12 cellular contexts compared by ENCODE assay signal in the genomic region with DNA sequence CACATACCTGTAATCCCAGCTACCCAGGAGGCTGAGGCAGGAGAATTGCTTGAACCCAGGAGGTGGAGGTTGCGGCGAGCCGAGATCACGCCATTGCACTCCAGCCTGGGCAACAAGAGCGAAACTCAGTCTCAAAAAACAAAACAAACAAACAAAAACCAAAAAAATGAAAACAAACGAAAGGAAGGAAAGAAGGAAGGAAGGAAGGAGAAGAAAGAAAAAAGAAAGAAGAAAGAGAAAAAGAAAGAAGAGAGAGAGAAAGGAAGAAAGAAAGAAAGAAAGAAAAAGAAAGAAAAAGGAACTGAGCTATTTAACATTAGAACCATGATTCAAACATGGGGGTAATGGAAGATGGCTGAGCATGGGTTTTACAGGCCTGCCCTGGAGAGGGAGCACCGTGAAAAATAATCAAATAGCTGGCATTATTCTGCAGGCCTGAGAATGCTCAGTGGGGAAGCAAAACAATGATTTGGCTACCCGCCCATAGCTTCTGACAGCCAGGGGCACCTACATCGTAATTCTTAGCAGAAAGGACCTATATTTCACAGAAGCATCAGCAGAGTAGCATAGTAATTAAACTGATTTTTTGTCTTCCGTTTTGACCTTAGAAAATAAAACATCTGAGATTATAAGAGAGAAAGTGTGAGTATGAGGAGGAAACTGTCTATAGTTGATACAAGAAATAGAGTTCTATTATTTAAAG. TPM values are rescaled to one million over a fixed set of nuclear protein-coding genes. Genes with fewer than 3 reads are reported as not detected.
DNase-seq lines count a peak whose midpoint lies in the region; ATAC-seq and TF ChIP-seq lines count a peak whose summit lies in the region.
"Had no signal": no experiment of that assay in that cellular context is flagged by ENCODE, and none has a peak within 500 bp of the region (broad histone marks: within the 10 kb centered on the region; RNA-seq: fewer than 3 reads in every experiment).

No MANE protein-coding gene starts in this region.

- peaks cover 5% of the 10 kb centered on the region for H3K36me3 Mint-ChIP-seq in activated naive CD8-positive, alpha-beta T cell treated with anti-CD3 and anti-CD28 coated beads, Interleukin-2, amount 50 U/mL, for 24 hours (ENCODE audit: low read depth)

- H3K4ac ChIP-seq in mesendoderm (ENCODE audit: low read depth, low read length): no peak overlapping the region

- CTCF ChIA-PET in AG04450 (lab: Charles Lee): interaction anchor here (0.7 to 2.0 kb wide), 15 partner anchors 9 to 712 kb away, joined by 3 to 7 read pairs (median 4); no protein-coding TSS in a partner anchor

- H3K27ac Mint-ChIP-seq in activated naive CD8-positive, alpha-beta T cell treated with anti-CD3 and anti-CD28 coated beads, Interleukin-2, amount 50 U/mL, for 24 hours: no peak overlapping the region
- H3K27ac Mint-ChIP-seq: T-helper 1 cell treated with Interleukin-12 subunit alpha and Interleukin-12 subunit beta and Interleukin-4 antibody, amounts not matched to agents 30 μg/mL and 1 μg/mL, for 36 hours had no signal

- H3K4me1 ChIP-seq in mesendoderm (ENCODE audit: control insufficient read depth, low read depth, low read length): no peaks in the 10 kb centered on the region

- no peak overlapping the region for H3K9ac ChIP-seq in SK-N-MC (ENCODE audit: insufficient read length)
- no peak overlapping the region for H3K9ac ChIP-seq in mesendoderm (ENCODE audit: low read length)

- no CpG with 5 or more reads among the region's 10 CpGs for WGBS in mesendoderm (ENCODE audit: extremely low coverage, insufficient coverage, low lambda C conversion rate)

- H3K36me3 ChIP-seq in SK-N-MC (ENCODE audit: insufficient read depth, low read length): no peaks in the 10 kb centered on the region
- no peaks in the 10 kb centered on the region for H3K36me3 ChIP-seq in mesendoderm (ENCODE audit: control insufficient read depth, insufficient read depth, low read length)

- no peak overlapping the region for H4K8ac ChIP-seq in mesendoderm (ENCODE audit: low read depth, low read length)

- H2BK120ac ChIP-seq in mesendoderm (ENCODE audit: low read depth, low read length): no peak overlapping the region

- H3K9me3 Mint-ChIP-seq in activated naive CD8-positive, alpha-beta T cell treated with anti-CD3 and anti-CD28 coated beads, Interleukin-2, amount 50 U/mL, for 24 hours: peaks cover 8% of the 10 kb centered on the region

- TF ChIP-seq CTCF in AG04450 (IDR thresholded peaks at IDR 0.05; ENCODE audit: low read depth, low read length) (peak; percentile 30), HFF-Myc (IDR thresholded peaks at IDR 0.05; ENCODE audit: low read depth, low read length, missing control alignments) (peak; percentile 4)

- no peak overlapping the region for H3K18ac ChIP-seq in mesendoderm (ENCODE audit: low read length)

- no peak overlapping the region for H3K4me3 ChIP-seq in AG04450 (ENCODE audit: low read depth, low read length)
- H3K4me3 ChIP-seq in HFF-Myc (replicated peaks; ENCODE audit: low read depth, low read length): no peak overlapping the region
- no peak overlapping the region for H3K4me3 ChIP-seq in SK-N-MC
- no peak overlapping the region for H3K4me3 ChIP-seq in mesendoderm (ENCODE audit: low read length)

- POLR2A ChIA-PET in AG04450 (lab: Yijun Ruan, JAX): interaction anchor here (1.1 kb wide), 1 partner anchor 136 kb away, joined by 3 read pairs; a partner anchor contains a TSS

- H3K4me2 ChIP-seq in mesendoderm (ENCODE audit: low read length): no peak overlapping the region

- no peak overlapping the region for H4K5ac ChIP-seq in mesendoderm (ENCODE audit: low read length)

- DNase-seq in AG04450 (ENCODE audit: low read depth, low spot score): no peak
- no peak for DNase-seq in HFF-Myc (ENCODE audit: extremely low read depth, low read depth)
- DNase-seq in SK-N-MC (ENCODE audit: low read depth, low spot score): no peak
- DNase-seq in left ventricle myocardium superior: no peak
- DNase-seq in mesendoderm: no peak
- DNase-seq in activated naive CD8-positive, alpha-beta T cell treated with anti-CD3 and anti-CD28 coated beads, Interleukin-2, amount 50 U/mL, for 24 hours: no peak
- DNase-seq in activated CD4-positive, CD25-positive, alpha-beta regulatory T cell treated with anti-CD3 and anti-CD28 coated beads, Interleukin-2, amount 50 U/mL, for 72 hours: no peak
- DNase-seq: effector CD4-positive, alpha-beta T cell had no signal

- H3K9me3 ChIP-seq in AG04450 (ENCODE audit: control insufficient read depth, insufficient read depth, low read length) (no peaks in the 10 kb centered on the region), SK-N-MC (ENCODE audit: low read depth, low read length) (no peaks in the 10 kb centered on the region)

- intact Hi-C loops in left ventricle myocardium superior (cut with micrococcal nuclease): no loop called here

- no peak overlapping the region for H3K23ac ChIP-seq in mesendoderm (ENCODE audit: low read length)

- no peaks in the 10 kb centered on the region for H3K27me3 Mint-ChIP-seq in activated naive CD8-positive, alpha-beta T cell treated with anti-CD3 and anti-CD28 coated beads, Interleukin-2, amount 50 U/mL, for 24 hours

- H3K4me3 Mint-ChIP-seq in activated naive CD8-positive, alpha-beta T cell treated with anti-CD3 and anti-CD28 coated beads, Interleukin-2, amount 50 U/mL, for 24 hours: no peak overlapping the region
- H3K4me3 Mint-ChIP-seq: neural crest cell; T-helper 1 cell treated with Interleukin-12 subunit alpha and Interleukin-12 subunit beta and Interleukin-4 antibody, amounts not matched to agents 30 μg/mL and 1 μg/mL, for 36 hours had no signal

- H2AK5ac ChIP-seq in mesendoderm (ENCODE audit: low read length): no peak overlapping the region

- no peak overlapping the region for H2BK15ac ChIP-seq in mesendoderm (replicated peaks; ENCODE audit: low read depth)

- no peaks in the 10 kb centered on the region for H3K27me3 ChIP-seq in AG04450 (ENCODE audit: control insufficient read depth, insufficient read depth, low read length)
- no peaks in the 10 kb centered on the region for H3K27me3 ChIP-seq in mesendoderm (ENCODE audit: insufficient read depth, low read length, poor library complexity)

- H3K4me1 Mint-ChIP-seq in activated naive CD8-positive, alpha-beta T cell treated with anti-CD3 and anti-CD28 coated beads, Interleukin-2, amount 50 U/mL, for 24 hours: peaks cover 13% of the 10 kb centered on the region
- H3K4me1 Mint-ChIP-seq: neural crest cell had no signal

- ATAC-seq in left ventricle myocardium superior (peak; percentile 29), GM21737 (IDR thresholded peaks at IDR 0.05; ENCODE audit: unreplicated experiment) (no peak)
- ATAC-seq in activated naive CD8-positive, alpha-beta T cell treated with anti-CD3 and anti-CD28 coated beads, Interleukin-2, amount 50 U/mL, for 24 hours: no peak

- H3K79me1 ChIP-seq in mesendoderm (ENCODE audit: low read length): no peaks in the 10 kb centered on the region

- no peak overlapping the region for H2BK5ac ChIP-seq in mesendoderm (ENCODE audit: low read length)

- no peaks in the 10 kb centered on the region for H3K79me2 ChIP-seq in mesendoderm (ENCODE audit: control insufficient read depth, insufficient read depth, low read length)

- H3K27ac ChIP-seq in AG04450 (ENCODE audit: low read depth, low read length): no peak overlapping the region
- H3K27ac ChIP-seq in SK-N-MC: peak overlapping the region; percentile 17; the same call in 1 of the 2 replicates
- no peak overlapping the region for H3K27ac ChIP-seq in mesendoderm (ENCODE audit: low read depth, low read length)

- no peak overlapping the region for H3K56ac ChIP-seq in mesendoderm (ENCODE audit: low read length)

RNA-seq across cellular contexts. Expression of a gene that starts 37.7 kb away (rescaled TPM):
- not detected in 2 replicates for polyA plus RNA-seq in AG04450 (2011; rRNA removed)
- polyA minus RNA-seq in AG04450 (2011; rRNA and poly(A)+ RNA removed): not detected in 2 replicates
- not detected for total RNA-seq in left ventricle myocardium superior
- not detected for polyA plus RNA-seq in mesendoderm (2013, experiment 1 of 2)
- not detected for polyA plus RNA-seq in mesendoderm (2013, experiment 2 of 2)
- total RNA-seq: neural crest cell, subcutaneous adipose tissue had no signal
